23 cellular contexts compared by ENCODE assay signal in genomic region chr17:1464186-1464585, GRCh38. TPM values are rescaled to one million over a fixed set of nuclear protein-coding genes. Genes with fewer than 3 reads are reported as not detected.
A peak's percentile ranks its signal among the peaks of the same experiment; 100 is the strongest.
DNase-seq lines count a peak whose midpoint lies in the region; ATAC-seq, FAIRE-seq and TF ChIP-seq lines count a peak whose summit lies in the region.
"Had no signal": no experiment of that assay in that cellular context is flagged by ENCODE, and none has a peak within 500 bp of the region (broad histone marks: within the 10 kb centered on the region; RNA-seq: fewer than 3 reads in every experiment).

No MANE protein-coding gene starts in this region.

- peaks cover 0 to 15% of the 10 kb centered on the region in 2 experiments for H3K36me3 ChIP-seq in SK-N-SH (replicated peaks in 1 of 2; ENCODE audit: control insufficient read depth in 1 of 2, insufficient read depth in 2 of 2, low read length in 1 of 2)
- no peaks in the 10 kb centered on the region for H3K36me3 ChIP-seq in CD4-positive, alpha-beta memory T cell (ENCODE audit: insufficient read depth, low read length)
- peaks cover 19% of the 10 kb centered on the region; the same call in 2 of the 3 replicates for H3K36me3 ChIP-seq in K562 (ENCODE audit: control insufficient read depth, insufficient read depth, low read length)
- no peaks in the 10 kb centered on the region for H3K36me3 ChIP-seq in neutrophil

- H3K9me1 ChIP-seq in K562 (ENCODE audit: control insufficient read depth, insufficient read depth, low read length), result no peaks in the 10 kb centered on the region

- no peaks in the 10 kb centered on the region for H3K27me3 Mint-ChIP-seq in CD4-positive, alpha-beta memory T cell

- TF ChIP-seq POLR2A in K562 (conservative IDR thresholded peaks at IDR 0.05), result no peak

- no peak for TF ChIP-seq EP300 in SK-N-SH (IDR thresholded peaks at IDR 0.05; ENCODE audit: borderline replicate concordance in 1 of 2, low read depth in 1 of 2, low read length in 1 of 2)
- no peak for TF ChIP-seq EP300 in K562 (IDR thresholded peaks at IDR 0.05; ENCODE audit: low read length)

- H3K79me2 ChIP-seq in SK-N-SH (ENCODE audit: insufficient read depth), result no peaks in the 10 kb centered on the region; the same call in 1 of the 2 replicates
- H3K79me2 ChIP-seq in K562 (ENCODE audit: control insufficient read depth, insufficient read depth, low read length), result no peaks in the 10 kb centered on the region

- H2AFZ ChIP-seq in SK-N-SH (ENCODE audit: low read depth), result no peak overlapping the region
- no peak overlapping the region for H2AFZ ChIP-seq in K562 (ENCODE audit: low read depth, low read length)
- H2AFZ ChIP-seq: PC-9 had no signal

- intact Hi-C loops in CD4-positive, alpha-beta memory T cell (cut with micrococcal nuclease), result no loop called here
- intact Hi-C loops in K562 (cut with micrococcal nuclease), result no loop called here
- intact Hi-C loops in left colon (cut with DNase I, micrococcal nuclease), result no loop called here

- CTCF ChIA-PET in SK-N-SH (lab: Yijun Ruan, JAX), result no interaction called here
- CTCF ChIA-PET in CD4-positive, alpha-beta memory T cell (lab: Charles Lee; ENCODE audit: partially characterized antibody), result no interaction called here
- CTCF ChIA-PET in K562 (lab: Yijun Ruan, JAX; ENCODE audit: low intra/inter-chr PET ratio), result no interaction called here

- no peaks in the 10 kb centered on the region for H3K27me3 ChIP-seq in SK-N-SH (ENCODE audit: insufficient read depth)
- H3K27me3 ChIP-seq in CD4-positive, alpha-beta memory T cell (ENCODE audit: insufficient read depth, low read length), result no peaks in the 10 kb centered on the region
- H3K27me3 ChIP-seq in K562 (ENCODE audit: control insufficient read depth in 2 of 2, insufficient read depth in 2 of 2, low read length in 2 of 2), result no peaks in the 10 kb centered on the region
- peaks cover 62% of the 10 kb centered on the region for H3K27me3 ChIP-seq in neutrophil

- peaks cover 7 to 19% of the 10 kb centered on the region in 2 donors for H3K36me3 Mint-ChIP-seq in CD4-positive, alpha-beta memory T cell

- peaks cover 21 to 45% (median 29%) of the 10 kb centered on the region in 4 donors for H3K4me1 Mint-ChIP-seq in CD4-positive, alpha-beta memory T cell

- H3F3A ChIP-seq in SK-N-SH (replicated peaks; ENCODE audit: insufficient read depth), result peaks cover 9% of the 10 kb centered on the region

- 95% methylated on average over 8 of the region's 8 CpGs for WGBS in SK-N-SH (ENCODE audit: low lambda C conversion rate)
- 96% methylated on average over 4 of the region's 8 CpGs for WGBS in K562 (ENCODE audit: insufficient coverage, low coverage, missing lambda C conversion rate)

- ATAC-seq in SK-N-SH treated with all-trans-retinoic acid at 6 μM for 48 hours, result no peak
- no peak for ATAC-seq in K562
- no peak for ATAC-seq in HG02884 (IDR thresholded peaks at IDR 0.05; ENCODE audit: unreplicated experiment)
- no peak for ATAC-seq in left colon

- no TSS peak for BruUV-seq in K562 (replicated peaks; lab: Mats Ljungman, UMichigan)

- H3K9me3 ChIP-seq in SK-N-SH (no peaks in the 10 kb centered on the region), K562 (replicated peaks; ENCODE audit: control insufficient read depth, insufficient read depth, low read depth, low read length) (no peaks in the 10 kb centered on the region), neutrophil (no peaks in the 10 kb centered on the region)
- no peaks in the 10 kb centered on the region for H3K9me3 ChIP-seq in CD4-positive, alpha-beta memory T cell (ENCODE audit: control insufficient read depth in 1 of 2, low read length in 2 of 2)

- no peak for TF ChIP-seq RAD21 in SK-N-SH (IDR thresholded peaks at IDR 0.05; ENCODE audit: low read length)
- no peak for TF ChIP-seq RAD21 in K562 (CRISPR knock-in tag; conservative IDR thresholded peaks at IDR 0.05 in 1 of 2, IDR thresholded peaks at IDR 0.05 in 1 of 2)

- no peak overlapping the region for H3K4me2 ChIP-seq in SK-N-SH
- no peak overlapping the region for H3K4me2 ChIP-seq in K562 (ENCODE audit: insufficient read depth, low read length)
- H3K4me2 ChIP-seq: PC-9 had no signal

- no peak for TF ChIP-seq CTCF in SK-N-SH (IDR thresholded peaks at IDR 0.05)
- TF ChIP-seq CTCF in K562 (IDR thresholded peaks at IDR 0.05 in 2 of 3, conservative IDR thresholded peaks at IDR 0.05 in 1 of 3; ENCODE audit: insufficient read depth in 2 of 3, low read depth in 1 of 3, low read length in 3 of 3), result no peak
- TF ChIP-seq CTCF in neutrophil (IDR thresholded peaks at IDR 0.05), result no peak

- POLR2A ChIA-PET in SK-N-SH (lab: Yijun Ruan, JAX), result no interaction called here
- POLR2A ChIA-PET in CD4-positive, alpha-beta memory T cell (lab: Charles Lee; ENCODE audit: partially characterized antibody), result interaction anchor here (1.8 to 2.5 kb wide), 2 partner anchors 8 to 24 kb away, joined by 6 to 9 read pairs; no protein-coding TSS in a partner anchor
- POLR2A ChIA-PET in K562 (lab: Yijun Ruan, JAX), result interaction anchor here (1.1 kb wide), 1 partner anchor 16 kb away, joined by 3 read pairs; no protein-coding TSS in a partner anchor

- H3K4me1 ChIP-seq in SK-N-SH (ENCODE audit: control insufficient read depth in 1 of 2, insufficient read depth in 2 of 2, low read depth in 1 of 2, low read length in 1 of 2) (peaks cover 0 to 5% of the 10 kb centered on the region in 2 experiments; a peak in 1 of 4 replicates), K562 (replicated peaks in 1 of 2; ENCODE audit: control insufficient read depth in 2 of 2, insufficient read depth in 2 of 2, low read length in 2 of 2) (peaks cover 8 to 26% of the 10 kb centered on the region in 2 experiments; a peak in 3 of 5 replicates), neutrophil (ENCODE audit: control insufficient read depth in 1 of 2, insufficient read depth in 1 of 2, low read depth in 1 of 2, low read length in 1 of 2) (peaks cover 48 to 55% of the 10 kb centered on the region in 2 experiments)
- H3K4me1 ChIP-seq in CD4-positive, alpha-beta memory T cell (ENCODE audit: insufficient read depth, low read length), result peaks cover 38% of the 10 kb centered on the region

- no peaks in the 10 kb centered on the region for H3K9me2 ChIP-seq in SK-N-SH

- no peak overlapping the region for H3K9ac ChIP-seq in SK-N-SH
- H3K9ac ChIP-seq in K562 (ENCODE audit: insufficient read depth in 1 of 2, low read depth in 2 of 2, low read length in 2 of 2), result no peak overlapping the region
- H3K9ac ChIP-seq: KMS-11 had no signal

- FAIRE-seq in K562 (lab: Jason Lieb, UNC), result no peak
- FAIRE-seq: H1, HTR-8/SVneo had no signal

- no peak overlapping the region for H3K4me3 Mint-ChIP-seq in CD4-positive, alpha-beta memory T cell

- H3K4me3 ChIP-seq in SK-N-SH (ENCODE audit: low read depth in 2 of 2, low read length in 1 of 2) (no peak overlapping the region), K562 (no peak overlapping the region), neutrophil (ENCODE audit: low read depth in 1 of 2, low read length in 1 of 2) (no peak overlapping the region)
- no peak overlapping the region for H3K4me3 ChIP-seq in CD4-positive, alpha-beta memory T cell (ENCODE audit: low read length in 2 of 2)
- H3K4me3 ChIP-seq: PC-9 had no signal

- peak overlapping the region in 4 of 7 donors; percentile 35 to 73 (median 46) for H3K27ac Mint-ChIP-seq in CD4-positive, alpha-beta memory T cell

- H4K20me1 ChIP-seq in SK-N-SH (ENCODE audit: insufficient read depth) (no peaks in the 10 kb centered on the region), K562 (replicated peaks; ENCODE audit: control insufficient read depth, insufficient read depth, low read length) (no peaks in the 10 kb centered on the region)

- in situ Hi-C loops in K562 (cut with MboI), result no loop called here

- H3K9me3 Mint-ChIP-seq in CD4-positive, alpha-beta memory T cell, result peaks cover 0 to 6% (median 0%) of the 10 kb centered on the region in 8 donors
- H3K9me3 Mint-ChIP-seq: CD8-positive, alpha-beta memory T cell had no signal

- no peak overlapping the region for H3K27ac ChIP-seq in SK-N-SH (ENCODE audit: low read depth in 2 of 2, low read length in 1 of 2)
- no peak overlapping the region for H3K27ac ChIP-seq in CD4-positive, alpha-beta memory T cell (ENCODE audit: low read depth, low read length)
- H3K27ac ChIP-seq in K562 (ENCODE audit: extremely low read depth, low read depth, low read length), result no peak overlapping the region
- H3K27ac ChIP-seq in neutrophil, result peak overlapping the region; percentile 83
- H3K27ac ChIP-seq: C4-2B, KMS-11, PC-9 had no signal

- DNase-seq in SK-N-SH (peak; percentile 20), K562 (ENCODE audit: extremely low read depth in 1 of 4, low spot score in 3 of 4) (no peak), HUDEP-2 (lab: John Stamatoyannopoulos, UW; ENCODE audit: unreplicated experiment in 76 of 76) (no peak), left colon (no peak)
- DNase-seq in CD4-positive, alpha-beta memory T cell, result no peak
- DNase-seq: CD8-positive, alpha-beta memory T cell; DMS79 treated with DMSO at 0.1 percent for 48 hours; MM.1S; NCI-H2029; NCI-H446 treated with DMSO at 0.1 percent for 48 hours; NCI-H526; NCI-H82; NK-92 treated with Interleukin-12 subunit alpha and Interleukin-12 subunit beta, amount 100 ng/mL, for 24 hours; PC-9; SHP77; SW 1271 had no signal

RNA-seq across cellular contexts. Expression of gene CRK, which starts 8.2 kb away (rescaled TPM):
- polyA plus RNA-seq in SK-N-SH (2012; rRNA removed), result 50.7 and 63.5 TPM in 2 replicates
- 73.3 and 80.8 TPM in 2 replicates for polyA plus RNA-seq in SK-N-SH (2012; cell fraction: cytosol; rRNA removed)
- 22.6 and 29.4 TPM in 2 replicates for polyA plus RNA-seq in SK-N-SH (2012; cell fraction: nucleus; rRNA removed)
- 10 to 100 TPM; 29.3 to 32.1 TPM for total RNA-seq in CD4-positive, alpha-beta memory T cell
- polyA plus RNA-seq in CD4-positive, alpha-beta memory T cell, result 10 to 100 TPM; 24.2 to 25.1 TPM
- 33.0 TPM in 2 replicates for total RNA-seq in K562 (2011; cell fraction: chromatin; rRNA removed; ENCODE audit: low replicate concordance)
- 17.5 and 19.2 TPM in 2 replicates for total RNA-seq in K562 (2011; cell fraction: nucleolus; rRNA removed)
- total RNA-seq in K562 (2011; cell fraction: nucleoplasm; rRNA removed), result 28.4 and 41.1 TPM in 2 replicates
- total RNA-seq in K562 (2014; rRNA removed), result 23.2 and 24.7 TPM in 2 replicates
- total RNA-seq in K562 (2014; rRNA removed; fragmentation: Illumina TruSeq; extraction: Trizol), result 30.0 and 31.2 TPM in 2 replicates
- 29.2 and 30.2 TPM in 2 replicates for total RNA-seq in K562 (2015; rRNA removed; fragmentation: Illumina TruSeq; extraction: Trizol)
- 22.1 and 23.9 TPM in 2 replicates for total RNA-seq in K562 (2021)
- 32.0 and 40.2 TPM in 2 replicates for polyA plus RNA-seq in K562 (2011; rRNA removed)
- 18.8 and 29.0 TPM in 2 replicates for polyA plus RNA-seq in K562 (2011; cell fraction: cytosol; rRNA removed)
- 5.0 and 5.4 TPM in 2 replicates for polyA plus RNA-seq in K562 (2011; cell fraction: nucleus; rRNA removed)
- polyA plus RNA-seq in K562 (2012), result 14.3 and 18.9 TPM in 2 replicates
- polyA plus RNA-seq in K562 (2014; fragmentation: Illumina TruSeq; extraction: Trizol), result 26.5 and 27.3 TPM in 2 replicates
- polyA plus RNA-seq in K562 (2014; fragmentation: Nextera tagmentation; extraction: Ambion mirVana), result 10 to 100 TPM; 13.1 to 17.7 TPM
- polyA plus RNA-seq in K562 (2014; rRNA removed), result 24.3 and 26.1 TPM in 2 replicates
- polyA minus RNA-seq in K562 (2011; rRNA and poly(A)+ RNA removed), result 46.6 and 50.1 TPM in 2 replicates
- 17.0 and 17.5 TPM in 2 replicates for polyA minus RNA-seq in K562 (2011; cell fraction: cytosol; rRNA and poly(A)+ RNA removed)
- 4.3 and 5.8 TPM in 2 replicates for polyA minus RNA-seq in K562 (2011; cell fraction: nucleus; rRNA and poly(A)+ RNA removed)
- 10 to 100 TPM; 74.6 to 80.9 TPM for total RNA-seq in left colon

RNA-seq across cellular contexts. Expression of gene MYO1C, which starts 28.3 kb away (rescaled TPM):
- polyA plus RNA-seq in SK-N-SH (2012; rRNA removed) (98.0 and 102 TPM in 2 replicates), K562 (2011; rRNA removed) (14.8 and 19.1 TPM in 2 replicates), K562 (2014; fragmentation: Illumina TruSeq; extraction: Trizol) (16.4 and 20.3 TPM in 2 replicates), K562 (2014; fragmentation: Nextera tagmentation; extraction: Ambion mirVana) (under 1 TPM; 0.46 to 0.78 TPM), K562 (2014; rRNA removed) (12.7 and 16.6 TPM in 2 replicates)
- polyA plus RNA-seq in SK-N-SH (2012; cell fraction: cytosol; rRNA removed), result 44.7 and 60.5 TPM in 2 replicates
- 250 and 284 TPM in 2 replicates for polyA plus RNA-seq in SK-N-SH (2012; cell fraction: nucleus; rRNA removed)
- total RNA-seq in CD4-positive, alpha-beta memory T cell, result 10 to 100 TPM; 30.9 to 31.1 TPM
- polyA plus RNA-seq in CD4-positive, alpha-beta memory T cell, result 10 to 100 TPM in 1 of 2 donors, 1 to 10 TPM in 1; 6.3 to 18.7 TPM
- 62.3 and 168 TPM in 2 replicates for total RNA-seq in K562 (2011; cell fraction: chromatin; rRNA removed; ENCODE audit: low replicate concordance)
- 61.3 and 72.2 TPM in 2 replicates for total RNA-seq in K562 (2011; cell fraction: nucleolus; rRNA removed)
- 63.9 and 80.0 TPM in 2 replicates for total RNA-seq in K562 (2011; cell fraction: nucleoplasm; rRNA removed)
- total RNA-seq in K562 (2014; rRNA removed) (11.6 and 16.2 TPM in 2 replicates), K562 (2014; rRNA removed; fragmentation: Illumina TruSeq; extraction: Trizol) (5.1 and 9.1 TPM in 2 replicates), K562 (2015; rRNA removed; fragmentation: Illumina TruSeq; extraction: Trizol) (9.3 and 11.6 TPM in 2 replicates), K562 (2021) (31.4 and 32.5 TPM in 2 replicates), left colon (100 to 1,000 TPM; 318 to 378 TPM)
- polyA plus RNA-seq in K562 (2011; cell fraction: cytosol; rRNA removed), result 10.3 and 16.8 TPM in 2 replicates
- polyA plus RNA-seq in K562 (2011; cell fraction: nucleus; rRNA removed), result 42.0 and 49.2 TPM in 2 replicates
- 20.0 and 32.7 TPM in 2 replicates for polyA plus RNA-seq in K562 (2012)
- polyA minus RNA-seq in K562 (2011; rRNA and poly(A)+ RNA removed), result 29.7 and 38.7 TPM in 2 replicates
- 24.1 and 28.1 TPM in 2 replicates for polyA minus RNA-seq in K562 (2011; cell fraction: cytosol; rRNA and poly(A)+ RNA removed)
- 19.0 and 27.8 TPM in 2 replicates for polyA minus RNA-seq in K562 (2011; cell fraction: nucleus; rRNA and poly(A)+ RNA removed)

RNA-seq across cellular contexts. Expression of gene INPP5K, which starts 52.2 kb away (rescaled TPM):
- 26.2 and 28.6 TPM in 2 replicates for polyA plus RNA-seq in SK-N-SH (2012; rRNA removed)
- 15.2 and 21.1 TPM in 2 replicates for polyA plus RNA-seq in SK-N-SH (2012; cell fraction: cytosol; rRNA removed)
- 55.3 and 72.1 TPM in 2 replicates for polyA plus RNA-seq in SK-N-SH (2012; cell fraction: nucleus; rRNA removed)
- 10 to 100 TPM; 73.6 to 78.5 TPM for total RNA-seq in CD4-positive, alpha-beta memory T cell
- polyA plus RNA-seq in CD4-positive, alpha-beta memory T cell, result 100 to 1,000 TPM in 1 of 2 donors, 10 to 100 TPM in 1; 81.9 to 123 TPM
- total RNA-seq in K562 (2011; cell fraction: chromatin; rRNA removed; ENCODE audit: low replicate concordance), result 20.1 and 48.1 TPM in 2 replicates
- total RNA-seq in K562 (2011; cell fraction: nucleolus; rRNA removed), result 28.3 and 32.5 TPM in 2 replicates
- total RNA-seq in K562 (2011; cell fraction: nucleoplasm; rRNA removed), result 18.3 and 29.5 TPM in 2 replicates
- total RNA-seq in K562 (2014; rRNA removed), result 15.1 and 23.3 TPM in 2 replicates
- total RNA-seq in K562 (2014; rRNA removed; fragmentation: Illumina TruSeq; extraction: Trizol), result 6.0 and 7.2 TPM in 2 replicates
- total RNA-seq in K562 (2015; rRNA removed; fragmentation: Illumina TruSeq; extraction: Trizol), result 5.5 and 7.4 TPM in 2 replicates
- total RNA-seq in K562 (2021), result 11.8 and 13.7 TPM in 2 replicates
- polyA plus RNA-seq in K562 (2011; rRNA removed), result 12.1 and 12.4 TPM in 2 replicates
- 13.8 and 18.3 TPM in 2 replicates for polyA plus RNA-seq in K562 (2011; cell fraction: cytosol; rRNA removed)
- polyA plus RNA-seq in K562 (2011; cell fraction: nucleus; rRNA removed), result 17.2 and 21.3 TPM in 2 replicates
- polyA plus RNA-seq in K562 (2012), result 14.0 and 20.7 TPM in 2 replicates
- polyA plus RNA-seq in K562 (2014; fragmentation: Illumina TruSeq; extraction: Trizol), result 10.1 and 10.2 TPM in 2 replicates
- polyA plus RNA-seq in K562 (2014; fragmentation: Nextera tagmentation; extraction: Ambion mirVana), result 1 to 10 TPM in 1 of 2 experiments, under 1 TPM in 1; 0.63 to 1.0 TPM
- 12.2 and 12.9 TPM in 2 replicates for polyA plus RNA-seq in K562 (2014; rRNA removed)
- 10.6 and 16.2 TPM in 2 replicates for polyA minus RNA-seq in K562 (2011; rRNA and poly(A)+ RNA removed)
- 10.8 and 16.8 TPM in 2 replicates for polyA minus RNA-seq in K562 (2011; cell fraction: cytosol; rRNA and poly(A)+ RNA removed)
- polyA minus RNA-seq in K562 (2011; cell fraction: nucleus; rRNA and poly(A)+ RNA removed), result 11.6 and 12.9 TPM in 2 replicates
- 10 to 100 TPM; 39.9 to 40.4 TPM for total RNA-seq in left colon
